In genomic region chr20:11686900-11687543, GRCh38 we compare ENCODE assay signal across 10 cellular contexts.
DNase-seq lines count a peak whose midpoint lies in the region; TF ChIP-seq lines count a peak whose summit lies in the region.
"Had no signal": no experiment of that assay in that cellular context is flagged by ENCODE, and none has a peak within 500 bp of the region (broad histone marks: within the 10 kb centered on the region; RNA-seq: fewer than 3 reads in every experiment).

No MANE protein-coding gene starts in this region.

- H3K4me1 ChIP-seq in neural progenitor cell: peaks cover 7% of the 10 kb centered on the region

- H4K20me1 ChIP-seq in neural progenitor cell (ENCODE audit: low read depth): no peaks in the 10 kb centered on the region

- no peaks in the 10 kb centered on the region for H3K9me3 ChIP-seq in neural progenitor cell (ENCODE audit: low read depth)

- peaks cover 41% of the 10 kb centered on the region for H3K27me3 ChIP-seq in neural progenitor cell

- H3K4me3 ChIP-seq in foreskin fibroblast (ENCODE audit: low read depth in 1 of 2, low read length in 2 of 2) (peak overlapping the region; percentile 26 to 48), neural progenitor cell (peak overlapping the region; percentile 51)

- H3K4me1 Mint-ChIP-seq in neural progenitor cell: peaks cover 8% of the 10 kb centered on the region
- H3K4me1 Mint-ChIP-seq: IgD-negative memory B cell had no signal

- H3K27ac Mint-ChIP-seq in neural progenitor cell: no peak overlapping the region
- H3K27ac Mint-ChIP-seq: IgD-negative memory B cell had no signal

- no peaks in the 10 kb centered on the region for H3F3A ChIP-seq in neural progenitor cell (ENCODE audit: low read depth)

- no peaks in the 10 kb centered on the region for H3K9me3 Mint-ChIP-seq in neural progenitor cell

- H3K4me3 Mint-ChIP-seq in neural progenitor cell: peak overlapping the region; percentile 44
- H3K4me3 Mint-ChIP-seq: IgD-negative memory B cell had no signal

- no peak for TF ChIP-seq CTCF in foreskin fibroblast (IDR thresholded peaks at IDR 0.05; ENCODE audit: low read depth, low read length)
- no peak for TF ChIP-seq CTCF in neural progenitor cell (IDR thresholded peaks at IDR 0.05)

- H3K4me2 ChIP-seq in neural progenitor cell: peak overlapping the region; percentile 88

- H3K27me3 Mint-ChIP-seq in neural progenitor cell (ENCODE audit: insufficient read depth, low read depth): no peaks in the 10 kb centered on the region
- H3K27me3 Mint-ChIP-seq: IgD-negative memory B cell had no signal

- H3K36me3 ChIP-seq in neural progenitor cell: no peaks in the 10 kb centered on the region

- H2AFZ ChIP-seq in neural progenitor cell (replicated peaks): peak overlapping the region; percentile 85

- no peak overlapping the region for H3K9ac ChIP-seq in neural progenitor cell

- DNase-seq in Ammon's horn (ENCODE audit: low spot score): peak; percentile 32
- peak; percentile 91 for DNase-seq in NCI-H69 (lab: John Stamatoyannopoulos, UW)
- peak; percentile 4 to 54 for DNase-seq in foreskin fibroblast
- peak; percentile 50 for DNase-seq in neural progenitor cell (ENCODE audit: low spot score)
- no peak for DNase-seq in activated naive CD4-positive, alpha-beta T cell treated with anti-CD3 and anti-CD28 coated beads, Interleukin-2, amount 50 U/mL, for 16 hours
- no peak for DNase-seq in NCI-H128 (lab: John Stamatoyannopoulos, UW; ENCODE audit: unreplicated experiment)
- no peak for DNase-seq in activated CD4-positive, alpha-beta T cell treated with anti-CD3 and anti-CD28 coated beads, Interleukin-2, amount 50 U/mL, for 48 hours
- no peak for DNase-seq in OCI-M1 (lab: John Stamatoyannopoulos, UW)
- DNase-seq: activated naive CD4-positive, alpha-beta T cell treated with Interleukin-2 at 50 U/mL for 16 hours had no signal

- no peak overlapping the region for H3K27ac ChIP-seq in neural progenitor cell

- H3K79me2 ChIP-seq in neural progenitor cell (ENCODE audit: low read depth): no peaks in the 10 kb centered on the region

- no peaks in the 10 kb centered on the region for H3K36me3 Mint-ChIP-seq in neural progenitor cell
- H3K36me3 Mint-ChIP-seq: IgD-negative memory B cell had no signal

Comparison
In these comparisons a context has a peak if more than half of its experiments do, and no peak if none do; other contexts are left out.
1. DNase-seq: peak in Ammon's horn (single experiment), NCI-H69 (single experiment), foreskin fibroblast (2 of 2) and neural progenitor cell (single experiment); none in activated naive CD4-positive, alpha-beta T cell treated with anti-CD3 and anti-CD28 coated beads, Interleukin-2, amount 50 U/mL, for 16 hours (single experiment), NCI-H128 (single experiment), activated CD4-positive, alpha-beta T cell treated with anti-CD3 and anti-CD28 coated beads, Interleukin-2, amount 50 U/mL, for 48 hours (0 of 2) and OCI-M1 (single experiment).